11 cellular contexts compared by ENCODE assay signal in genomic region chr14:93960108-93960475, GRCh38. TPM values are rescaled to one million over a fixed set of nuclear protein-coding genes. Genes with fewer than 3 reads are reported as not detected.
DNase-seq lines count a peak whose midpoint lies in the region; ATAC-seq and TF ChIP-seq lines count a peak whose summit lies in the region.
"Had no signal": no experiment of that assay in that cellular context is flagged by ENCODE, and none has a peak within 500 bp of the region (broad histone marks: within the 10 kb centered on the region; RNA-seq: fewer than 3 reads in every experiment).

No MANE protein-coding gene starts in this region.

- H3K36me3 ChIP-seq in suprapubic skin, result no peaks in the 10 kb centered on the region
- H3K36me3 ChIP-seq: MG63 had no signal

- no peaks in the 10 kb centered on the region for H3K27me3 Mint-ChIP-seq in activated CD8-positive, alpha-beta T cell treated with anti-CD3 and anti-CD28 coated beads, Interleukin-2, amount 10 ng/mL, durations not matched to agents 7 days and 5 days (ENCODE audit: low read depth)
- no peaks in the 10 kb centered on the region for H3K27me3 Mint-ChIP-seq in mesothelial cell of epicardium (ENCODE audit: low read depth)

- no peaks in the 10 kb centered on the region for H3K27me3 ChIP-seq in suprapubic skin
- H3K27me3 ChIP-seq: MG63 had no signal

- no peak overlapping the region for H3K27ac ChIP-seq in suprapubic skin
- H3K27ac ChIP-seq: C4-2B had no signal

- H3K9me3 ChIP-seq in suprapubic skin, result no peaks in the 10 kb centered on the region

- TF ChIP-seq POLR2A in suprapubic skin (IDR thresholded peaks at IDR 0.05), result no peak

- in situ Hi-C loops in GM13976 (cut with MboI; ENCODE audit: low sequenced_read_pairs, unreplicated experiment), result no loop called here

- no peak for TF ChIP-seq EP300 in suprapubic skin (IDR thresholded peaks at IDR 0.05)

- no peaks in the 10 kb centered on the region for H3K9me3 Mint-ChIP-seq in activated CD8-positive, alpha-beta T cell treated with anti-CD3 and anti-CD28 coated beads, Interleukin-2, amount 10 ng/mL, durations not matched to agents 7 days and 5 days (ENCODE audit: insufficient read depth)
- no peaks in the 10 kb centered on the region for H3K9me3 Mint-ChIP-seq in mesothelial cell of epicardium

- TF ChIP-seq CTCF in mesothelial cell of epicardium (IDR thresholded peaks at IDR 0.05; ENCODE audit: unreplicated experiment), result no peak
- no peak for TF ChIP-seq CTCF in suprapubic skin (IDR thresholded peaks at IDR 0.05)
- no peak for TF ChIP-seq CTCF in GM13976 (IDR thresholded peaks at IDR 0.05; ENCODE audit: borderline replicate concordance, control extremely low read depth, extremely low read depth, insufficient read depth, missing control alignments)

- peaks cover 97% of the 10 kb centered on the region for H3K4me1 Mint-ChIP-seq in activated CD8-positive, alpha-beta T cell treated with anti-CD3 and anti-CD28 coated beads, Interleukin-2, amount 10 ng/mL, durations not matched to agents 7 days and 5 days (ENCODE audit: low read depth)
- peaks cover 20% of the 10 kb centered on the region for H3K4me1 Mint-ChIP-seq in mesothelial cell of epicardium

- H3K4me3 Mint-ChIP-seq in activated CD8-positive, alpha-beta T cell treated with anti-CD3 and anti-CD28 coated beads, Interleukin-2, amount 10 ng/mL, durations not matched to agents 7 days and 5 days, result peak overlapping the region; percentile 71
- no peak overlapping the region for H3K4me3 Mint-ChIP-seq in mesothelial cell of epicardium

- peaks cover 10% of the 10 kb centered on the region for H3K4me1 ChIP-seq in suprapubic skin

- DNase-seq in stimulated activated CD4-positive, alpha-beta T cell treated with anti-CD3 and anti-CD28 coated beads, Interleukin-15, amount 100 ng/mL, for 24 hours, result peak; percentile 60
- DNase-seq in stimulated activated CD4-positive, alpha-beta T cell treated with anti-CD3 and anti-CD28 coated beads, Interleukin-2, amount 100 ng/mL, for 48 hours, result no peak
- no peak for DNase-seq in activated CD8-positive, alpha-beta T cell treated with anti-CD3 and anti-CD28 coated beads, Interleukin-2, amount 10 ng/mL, durations not matched to agents 7 days and 5 days
- DNase-seq in mesothelial cell of epicardium (ENCODE audit: low spot score in 2 of 2, unreplicated experiment in 2 of 2) (no peak), kidney glomerular epithelial cell (lab: John Stamatoyannopoulos, UW) (no peak), suprapubic skin (ENCODE audit: low spot score in 2 of 2) (no peak), GM13976 (ENCODE audit: low spot score) (no peak)

- peaks cover 14% of the 10 kb centered on the region for H3K36me3 Mint-ChIP-seq in activated CD8-positive, alpha-beta T cell treated with anti-CD3 and anti-CD28 coated beads, Interleukin-2, amount 10 ng/mL, durations not matched to agents 7 days and 5 days (ENCODE audit: low read depth)
- H3K36me3 Mint-ChIP-seq in mesothelial cell of epicardium, result no peaks in the 10 kb centered on the region

- CTCF ChIA-PET in activated CD8-positive, alpha-beta T cell treated with anti-CD3 and anti-CD28 coated beads, Interleukin-2, amount 10 ng/mL, durations not matched to agents 7 days and 5 days (lab: Charles Lee), result interaction anchor here (0.8 to 19.2 kb wide), 6 partner anchors 11 to 176 kb away, joined by 3 to 376 read pairs (median 12); no protein-coding TSS in a partner anchor

- H3K27ac Mint-ChIP-seq in activated CD8-positive, alpha-beta T cell treated with anti-CD3 and anti-CD28 coated beads, Interleukin-2, amount 10 ng/mL, durations not matched to agents 7 days and 5 days, result peak overlapping the region; percentile 98
- peak overlapping the region; percentile 61 for H3K27ac Mint-ChIP-seq in mesothelial cell of epicardium

- POLR2A ChIA-PET in activated CD8-positive, alpha-beta T cell treated with anti-CD3 and anti-CD28 coated beads, Interleukin-2, amount 10 ng/mL, durations not matched to agents 7 days and 5 days (lab: Charles Lee), result interaction anchor here (0.7 to 11.2 kb wide), 11 partner anchors 12 to 1563 kb away, joined by 3 to 303 read pairs (median 4); partner anchors contain the start of genes ASB2 and UBR7

- no peak overlapping the region for H3K4me3 ChIP-seq in suprapubic skin
- H3K4me3 ChIP-seq: MG63 had no signal

- no peak for ATAC-seq in activated CD8-positive, alpha-beta T cell treated with anti-CD3 and anti-CD28 coated beads, Interleukin-2, amount 10 ng/mL, durations not matched to agents 7 days and 5 days
- no peak for ATAC-seq in GM19035 (IDR thresholded peaks at IDR 0.05; ENCODE audit: unreplicated experiment)

RNA-seq across cellular contexts. Expression of gene ASB2, which starts 16.3 kb away (rescaled TPM):
- 10 to 100 TPM; 15.8 to 17.0 TPM for total RNA-seq in activated CD8-positive, alpha-beta T cell treated with anti-CD3 and anti-CD28 coated beads, Interleukin-2, amount 10 ng/mL, durations not matched to agents 7 days and 5 days
- total RNA-seq in mesothelial cell of epicardium, result 1.2 to 1.9 TPM (median 1.5 TPM) in 3 replicates
- 1 to 10 TPM in 2 of 4 donors, under 1 TPM in 2; 0.79 to 2.5 (median 0.95) TPM for total RNA-seq in suprapubic skin

RNA-seq across cellular contexts. Expression of gene FAM181A, which starts 32.9 kb away (rescaled TPM):
- total RNA-seq in activated CD8-positive, alpha-beta T cell treated with anti-CD3 and anti-CD28 coated beads, Interleukin-2, amount 10 ng/mL, durations not matched to agents 7 days and 5 days, result not detected
- total RNA-seq in mesothelial cell of epicardium (not detected in 3 replicates), suprapubic skin (not detected)
- total RNA-seq: left ventricle myocardium superior had no signal

RNA-seq across cellular contexts. Expression of gene CCDC197, which starts 37.0 kb away (rescaled TPM):
- total RNA-seq in activated CD8-positive, alpha-beta T cell treated with anti-CD3 and anti-CD28 coated beads, Interleukin-2, amount 10 ng/mL, durations not matched to agents 7 days and 5 days, result not detected
- not detected in 3 replicates for total RNA-seq in mesothelial cell of epicardium
- total RNA-seq in suprapubic skin, result not detected
